ENCODE assay signal across 8 cellular contexts in genomic region chr4:74900862-74901261, GRCh38. TPM values are rescaled to one million over a fixed set of nuclear protein-coding genes. Genes with fewer than 3 reads are reported as not detected.
"Had no signal": no experiment of that assay in that cellular context is flagged by ENCODE, and none has a peak within 500 bp of the region (broad histone marks: within the 10 kb centered on the region; RNA-seq: fewer than 3 reads in every experiment).

No MANE protein-coding gene starts in this region.

- H3K27ac ChIP-seq: GM23248 had no signal

- DNase-seq: GM23248, GOT3, H7, H9, HCEC 1CT, HFFc6 had no signal

- H3K4me3 ChIP-seq: GM23248, HAP-1 had no signal

- H3K9me3 Mint-ChIP-seq: H9, HFFc6 had no signal

- H3K36me3 ChIP-seq: HAP-1 had no signal

- H3K4me3 Mint-ChIP-seq: H9, HFFc6 had no signal

- ATAC-seq: HCT116 had no signal

- H3K4me1 Mint-ChIP-seq: H9 had no signal

- H3K4me1 ChIP-seq: HAP-1 had no signal

- H3K27ac Mint-ChIP-seq: H9, HFFc6 had no signal

- H3K9me3 ChIP-seq: HAP-1 had no signal

- H2AFZ ChIP-seq: GM23248 had no signal

RNA-seq across cellular contexts. Expression of gene PARM1, which starts 32.1 kb away (rescaled TPM):
- total RNA-seq: GM23248 had no signal
